In the genomic region with DNA sequence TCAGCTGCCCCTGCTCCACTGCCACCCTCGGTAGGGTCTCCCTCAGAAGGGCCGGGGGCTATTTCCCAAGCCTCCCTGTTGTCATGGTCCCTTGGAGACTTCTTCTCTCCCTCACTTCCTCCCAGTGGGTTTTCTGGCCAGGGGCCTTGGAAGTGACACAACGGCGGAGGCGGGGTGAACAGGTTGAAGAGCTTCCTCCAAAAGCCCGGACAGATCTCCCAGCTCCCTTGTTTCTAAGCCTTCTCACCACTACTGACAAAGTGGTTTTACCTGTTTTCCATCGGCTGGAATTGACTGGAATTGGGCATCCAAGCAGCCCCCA, we compare ENCODE assay signal across 9 cellular contexts.
DNase-seq lines count a peak whose midpoint lies in the region; ATAC-seq lines count a peak whose summit lies in the region.
"Had no signal": no experiment of that assay in that cellular context is flagged by ENCODE, and none has a peak within 500 bp of the region (broad histone marks: within the 10 kb centered on the region; RNA-seq: fewer than 3 reads in every experiment).

No MANE protein-coding gene starts in this region.

- no peaks in the 10 kb centered on the region for H3K27me3 Mint-ChIP-seq in activated T-cell treated with anti-CD3 and anti-CD28 coated beads, Interleukin-2, amount 50 U/mL, for 24 hours

- peak overlapping the region; percentile 98 for H3K27ac Mint-ChIP-seq in activated T-cell treated with anti-CD3 and anti-CD28 coated beads, Interleukin-2, amount 50 U/mL, for 24 hours

- peak overlapping the region; percentile 23; the same call in 1 of the 2 replicates for H3K9ac ChIP-seq in iPS-20b (ENCODE audit: low read depth, low read length)

- H3K27me3 ChIP-seq in iPS-20b (ENCODE audit: insufficient read depth, low read length): no peaks in the 10 kb centered on the region

- peaks cover 39% of the 10 kb centered on the region for H3K4me1 ChIP-seq in iPS-20b (ENCODE audit: insufficient read depth, low read length)

- H3K4me3 Mint-ChIP-seq in activated T-cell treated with anti-CD3 and anti-CD28 coated beads, Interleukin-2, amount 50 U/mL, for 24 hours: peak overlapping the region; percentile 55
- H3K4me3 Mint-ChIP-seq: neural crest cell had no signal

- peaks cover 95% of the 10 kb centered on the region for H3K4me1 Mint-ChIP-seq in activated T-cell treated with anti-CD3 and anti-CD28 coated beads, Interleukin-2, amount 50 U/mL, for 24 hours (ENCODE audit: low read depth)

- H3K36me3 Mint-ChIP-seq in activated T-cell treated with anti-CD3 and anti-CD28 coated beads, Interleukin-2, amount 50 U/mL, for 24 hours (ENCODE audit: low read depth): peaks cover 92% of the 10 kb centered on the region

- 0 out of 2 replicates have a peak, but pooled peaks cover 8% of the 10 kb centered on the region for H3K36me3 ChIP-seq in iPS-20b (ENCODE audit: insufficient read depth, low read depth, low read length)

- ATAC-seq in HG03520 (IDR thresholded peaks at IDR 0.05; ENCODE audit: unreplicated experiment): no peak

- H3K27ac ChIP-seq in iPS-20b (ENCODE audit: low read length) (no peak overlapping the region), substantia nigra (ENCODE audit: low read depth, low read length, poor library complexity, severe bottlenecking) (peak overlapping the region; percentile 58)

- H3K4me3 ChIP-seq in iPS-20b (ENCODE audit: low read length): no peak overlapping the region

- H3K9me3 ChIP-seq in iPS-20b (ENCODE audit: insufficient read depth, low read depth, low read length): no peaks in the 10 kb centered on the region

- DNase-seq in DMS53 (lab: John Stamatoyannopoulos, UW): peak; percentile 70
- no peak for DNase-seq in DMS53 treated with DMSO at 0.1 percent for 48 hours (lab: John Stamatoyannopoulos, UW; ENCODE audit: unreplicated experiment)
- no peak for DNase-seq in activated T-cell treated with anti-CD3 and anti-CD28 coated beads, Interleukin-2, amount 50 U/mL, for 24 hours
- peak in 6 of 49 donors; percentile 18 to 44 (median 28) for DNase-seq in substantia nigra (lab: John Stamatoyannopoulos, UW)
- no peak for DNase-seq in foreskin melanocyte
- no peak for DNase-seq in SW480 (ENCODE audit: low spot score)

- H3K9me3 Mint-ChIP-seq in activated T-cell treated with anti-CD3 and anti-CD28 coated beads, Interleukin-2, amount 50 U/mL, for 24 hours: no peaks in the 10 kb centered on the region
- H3K9me3 Mint-ChIP-seq: neural crest cell had no signal
